ENCODE assay signal across 21 cellular contexts in genomic region chr20:49693435-49694171, GRCh38. TPM values are rescaled to one million over a fixed set of nuclear protein-coding genes. Genes with fewer than 3 reads are reported as not detected.
DNase-seq lines count a peak whose midpoint lies in the region; ATAC-seq and TF ChIP-seq lines count a peak whose summit lies in the region.
"Had no signal": no experiment of that assay in that cellular context is flagged by ENCODE, and none has a peak within 500 bp of the region (broad histone marks: within the 10 kb centered on the region; RNA-seq: fewer than 3 reads in every experiment).

No MANE protein-coding gene starts in this region.

- peaks cover 39% of the 10 kb centered on the region for H3K4me1 Mint-ChIP-seq in MCF 10A (ENCODE audit: insufficient read depth, unreplicated experiment)
- H3K4me1 Mint-ChIP-seq in naive thymus-derived CD8-positive, alpha-beta T cell, result peaks cover 10 to 59% (median 19%) of the 10 kb centered on the region in 4 donors

- no peaks in the 10 kb centered on the region for H3K4me1 ChIP-seq in breast epithelium
- H3K4me1 ChIP-seq in mammary epithelial cell (ENCODE audit: insufficient read depth, low read length), result peaks cover 57% of the 10 kb centered on the region
- H3K4me1 ChIP-seq in liver (ENCODE audit: control insufficient read depth in 4 of 4, insufficient read depth in 4 of 4, low read length in 3 of 4), result peaks cover 14 to 71% (median 45%) of the 10 kb centered on the region in 4 donors
- peaks cover 51% of the 10 kb centered on the region for H3K4me1 ChIP-seq in PC-3 (ENCODE audit: insufficient read depth, low read length)

- H3K79me2 ChIP-seq in mammary epithelial cell (ENCODE audit: insufficient read depth, low read length), result peaks cover 99% of the 10 kb centered on the region
- peaks cover 100% of the 10 kb centered on the region for H3K79me2 ChIP-seq in PC-3 (ENCODE audit: low read length)

- H3F3A ChIP-seq in PC-3 (ENCODE audit: low read length, unreplicated experiment), result no peaks in the 10 kb centered on the region

- no peaks in the 10 kb centered on the region for H3K36me3 ChIP-seq in breast epithelium
- H3K36me3 ChIP-seq in mammary epithelial cell (ENCODE audit: insufficient read depth, low read length), result no peaks in the 10 kb centered on the region
- H3K36me3 ChIP-seq in liver (ENCODE audit: control insufficient read depth in 4 of 4, insufficient read depth in 3 of 4, low read depth in 1 of 4, low read length in 3 of 4), result peaks cover 0 to 1% (median 0%) of the 10 kb centered on the region in 4 donors
- no peaks in the 10 kb centered on the region; the same call in 1 of the 2 replicates for H3K36me3 ChIP-seq in PC-3 (ENCODE audit: low read depth, low read length)
- H3K36me3 ChIP-seq: cardiac muscle cell, pancreas had no signal

- no peak for TF ChIP-seq RAD21 in liver (IDR thresholded peaks at IDR 0.05)

- no peak overlapping the region for H3K4me3 Mint-ChIP-seq in MCF 10A (ENCODE audit: unreplicated experiment)
- no peak overlapping the region for H3K4me3 Mint-ChIP-seq in naive thymus-derived CD8-positive, alpha-beta T cell
- H3K4me3 Mint-ChIP-seq: activated B cell treated with CpG ODN at 0.5 μM for 24 hours; activated CD8-positive, alpha-beta T cell treated with anti-CD3 and anti-CD28 coated beads, Interleukin-2, amount 10 ng/mL, durations not matched to agents 7 days and 5 days; activated T-helper 1 cell treated with anti-CD3 and anti-CD28 coated beads, Interleukin-12 subunit alpha, Interleukin-12 subunit beta, Interleukin-2, Interleukin-4 antibody, amounts not matched to agents 30 ng/mL and 10 ng/mL and 1 ng/mL, durations not matched to agents 14 hours and 24 hours and 36 hours had no signal

- H3K9me2 ChIP-seq in PC-3 (replicated peaks; ENCODE audit: low read length), result no peaks in the 10 kb centered on the region

- intact Hi-C loops in MCF 10A (cut with micrococcal nuclease), result no loop called here
- intact Hi-C loops in breast epithelium (cut with DNase I; ENCODE audit: low total_unique reads), result no loop called here
- intact Hi-C loops in mammary epithelial cell (cut with micrococcal nuclease), result loop anchor here (2.0 kb wide), 1 partner anchor 17 kb away; no protein-coding TSS in a partner anchor
- intact Hi-C loops in PC-3 (cut with micrococcal nuclease), result no loop called here

- H3K27ac ChIP-seq in breast epithelium (no peak overlapping the region), mammary epithelial cell (ENCODE audit: insufficient read depth, low read depth, low read length) (no peak overlapping the region), liver (ENCODE audit: low read depth in 1 of 2, low read length in 2 of 2) (peak overlapping the region; percentile 25 to 49), PC-3 (ENCODE audit: low read length) (no peak overlapping the region)
- H3K27ac ChIP-seq: 22Rv1, BLaER1, cardiac muscle cell had no signal

- ATAC-seq in PC-3 (no peak), HG02623 (IDR thresholded peaks at IDR 0.05; ENCODE audit: unreplicated experiment) (no peak)
- no peak for ATAC-seq in naive thymus-derived CD8-positive, alpha-beta T cell
- ATAC-seq: activated CD8-positive, alpha-beta T cell treated with anti-CD3 and anti-CD28 coated beads, Interleukin-2, amount 10 ng/mL, durations not matched to agents 7 days and 5 days; pancreas had no signal

- TF ChIP-seq CTCF in MCF 10A (IDR thresholded peaks at IDR 0.05; ENCODE audit: unreplicated experiment), result no peak
- TF ChIP-seq CTCF in breast epithelium (IDR thresholded peaks at IDR 0.05), result no peak
- no peak for TF ChIP-seq CTCF in mammary epithelial cell (conservative IDR thresholded peaks at IDR 0.05 in 1 of 2, IDR thresholded peaks at IDR 0.05 in 1 of 2; ENCODE audit: extremely low read depth in 1 of 2, insufficient read depth in 1 of 2, low read depth in 1 of 2, low read length in 2 of 2)
- no peak for TF ChIP-seq CTCF in liver (IDR thresholded peaks at IDR 0.05; ENCODE audit: low read depth, low read length, missing input control)
- no peak for TF ChIP-seq CTCF in PC-3 (conservative IDR thresholded peaks at IDR 0.05; ENCODE audit: low read depth, low read length)

- H3K27ac Mint-ChIP-seq in MCF 10A (ENCODE audit: low read depth, unreplicated experiment), result peak overlapping the region; percentile 8
- H3K27ac Mint-ChIP-seq in naive thymus-derived CD8-positive, alpha-beta T cell, result peak overlapping the region in 2 of 10 donors; percentile 16 to 17
- H3K27ac Mint-ChIP-seq: activated B cell treated with CpG ODN at 0.5 μM for 24 hours; activated CD8-positive, alpha-beta T cell treated with anti-CD3 and anti-CD28 coated beads, Interleukin-2, amount 10 ng/mL, durations not matched to agents 7 days and 5 days; activated T-helper 1 cell treated with anti-CD3 and anti-CD28 coated beads, Interleukin-12 subunit alpha, Interleukin-12 subunit beta, Interleukin-2, Interleukin-4 antibody, amounts not matched to agents 30 ng/mL and 10 ng/mL and 1 ng/mL, durations not matched to agents 14 hours and 24 hours and 36 hours had no signal

- CTCF ChIA-PET in MCF 10A (lab: Yijun Ruan, JAX), result interaction anchor here (0.6 to 1.4 kb wide), 9 partner anchors 11 to 429 kb away, joined by 3 to 7 read pairs (median 4); no protein-coding TSS in a partner anchor
- CTCF ChIA-PET in mammary epithelial cell (lab: Charles Lee; ENCODE audit: low non-redundant PET), result no interaction called here
- CTCF ChIA-PET in PC-3 (lab: Charles Lee), result no interaction called here

- no peak for TF ChIP-seq POLR2A in breast epithelium (IDR thresholded peaks at IDR 0.05)

- no peaks in the 10 kb centered on the region for H3K9me3 Mint-ChIP-seq in MCF 10A (ENCODE audit: unreplicated experiment)
- H3K9me3 Mint-ChIP-seq in naive thymus-derived CD8-positive, alpha-beta T cell, result no peaks in the 10 kb centered on the region
- H3K9me3 Mint-ChIP-seq: activated B cell treated with CpG ODN at 0.5 μM for 24 hours; activated T-helper 1 cell treated with anti-CD3 and anti-CD28 coated beads, Interleukin-12 subunit alpha, Interleukin-12 subunit beta, Interleukin-2, Interleukin-4 antibody, amounts not matched to agents 30 ng/mL and 10 ng/mL and 1 ng/mL, durations not matched to agents 14 hours and 24 hours and 36 hours had no signal

- H3K9me3 ChIP-seq in breast epithelium, result no peaks in the 10 kb centered on the region
- H3K9me3 ChIP-seq in mammary epithelial cell (replicated peaks; ENCODE audit: insufficient read depth, low read length), result no peaks in the 10 kb centered on the region
- H3K9me3 ChIP-seq in liver (ENCODE audit: control insufficient read depth in 4 of 4, low read length in 3 of 4), result no peaks in the 10 kb centered on the region
- H3K9me3 ChIP-seq in PC-3 (ENCODE audit: low read length), result no peaks in the 10 kb centered on the region
- H3K9me3 ChIP-seq: BLaER1, pancreas had no signal

- POLR2A ChIA-PET in MCF 10A (lab: Yijun Ruan, JAX) (interaction anchor here (0.6 to 8.0 kb wide), 17 partner anchors 10 to 417 kb away, joined by 3 to 71 read pairs (median 4); partner anchors contain the start of genes B4GALT5 and SLC9A8), PC-3 (lab: Charles Lee; ENCODE audit: unreplicated experiment) (no interaction called here)
- POLR2A ChIA-PET in naive thymus-derived CD8-positive, alpha-beta T cell (lab: Charles Lee), result interaction anchor here (0.6 kb wide), 1 partner anchor 47 kb away, joined by 6 read pairs; no protein-coding TSS in a partner anchor

- peak overlapping the region; percentile 16 for H3K4me2 ChIP-seq in mammary epithelial cell (ENCODE audit: insufficient read depth, low read depth, low read length)
- no peak overlapping the region for H3K4me2 ChIP-seq in PC-3 (ENCODE audit: low read length)

- H3K4me3 ChIP-seq in breast epithelium (no peak overlapping the region), mammary epithelial cell (replicated peaks in 1 of 3; ENCODE audit: insufficient read depth in 1 of 3, low read depth in 2 of 3, low read length in 3 of 3) (no peak overlapping the region), liver (ENCODE audit: low read depth in 1 of 3, low read length in 3 of 3) (no peak overlapping the region), PC-3 (ENCODE audit: low read length) (no peak overlapping the region)
- H3K4me3 ChIP-seq: BLaER1, cardiac muscle cell, pancreas had no signal

- H3K9ac ChIP-seq in mammary epithelial cell (ENCODE audit: insufficient read depth, low read length) (no peak overlapping the region), liver (ENCODE audit: low read depth in 1 of 2, low read length in 2 of 2) (no peak overlapping the region), PC-3 (ENCODE audit: low read length) (no peak overlapping the region)
- H3K9ac ChIP-seq: BLaER1 had no signal

- dilution Hi-C loops in mammary epithelial cell (cut with HindIII; ENCODE audit: low sequenced_read_pairs), result no loop called here

- H2AFZ ChIP-seq in mammary epithelial cell (ENCODE audit: low read depth, low read length) (no peak overlapping the region), PC-3 (ENCODE audit: low read length) (no peak overlapping the region)

- no peaks in the 10 kb centered on the region for H3K36me3 Mint-ChIP-seq in MCF 10A (ENCODE audit: insufficient read depth, unreplicated experiment)
- H3K36me3 Mint-ChIP-seq in naive thymus-derived CD8-positive, alpha-beta T cell, result peaks cover 0 to 2% (median 0%) of the 10 kb centered on the region in 3 donors

- H3K27me3 ChIP-seq in breast epithelium, result no peaks in the 10 kb centered on the region
- H3K27me3 ChIP-seq in mammary epithelial cell (ENCODE audit: insufficient read depth, low read length), result no peaks in the 10 kb centered on the region
- no peaks in the 10 kb centered on the region for H3K27me3 ChIP-seq in liver (ENCODE audit: control insufficient read depth in 4 of 4, insufficient read depth in 4 of 4, low read length in 3 of 4)
- no peaks in the 10 kb centered on the region for H3K27me3 ChIP-seq in PC-3 (ENCODE audit: low read length)
- H3K27me3 ChIP-seq: BLaER1, cardiac muscle cell, pancreas had no signal

- DNase-seq in MCF 10A (ENCODE audit: unreplicated experiment) (peak; percentile 35), breast epithelium (ENCODE audit: low spot score in 2 of 2) (no peak), mammary epithelial cell (peak; percentile 52), PC-3 (no peak), DMS 273 (lab: John Stamatoyannopoulos, UW; ENCODE audit: unreplicated experiment) (no peak)
- DNase-seq in naive thymus-derived CD8-positive, alpha-beta T cell, result no peak
- DNase-seq: activated B cell treated with CpG ODN at 0.5 μM for 24 hours; activated CD8-positive, alpha-beta T cell treated with anti-CD3 and anti-CD28 coated beads, Interleukin-2, amount 10 ng/mL, durations not matched to agents 7 days and 5 days; dermis blood vessel endothelial cell; DMS153; NCI-H146; NCI-H345; pancreas; SIG-M5; stimulated activated CD4-positive, alpha-beta T cell treated with anti-CD3 and anti-CD28 coated beads, Interleukin-4, amount 100 ng/mL, for 1 hour had no signal

- H4K20me1 ChIP-seq in mammary epithelial cell (ENCODE audit: insufficient read depth, low read length), result no peaks in the 10 kb centered on the region
- H4K20me1 ChIP-seq in PC-3 (ENCODE audit: low read length), result peaks cover 12% of the 10 kb centered on the region; the same call in 1 of the 2 replicates

- BruUV-seq in MCF 10A (replicated peaks; lab: Mats Ljungman, UMichigan) (no TSS peak), mammary epithelial cell (replicated peaks; lab: Mats Ljungman, UMichigan) (no TSS peak), PC-3 (replicated peaks; lab: Mats Ljungman, UMichigan) (no TSS peak)

- in situ Hi-C loops in mammary epithelial cell (cut with MboI; ENCODE audit: low sequenced_read_pairs in 2 of 2), result no loop called here

- no peaks in the 10 kb centered on the region for H3K27me3 Mint-ChIP-seq in MCF 10A (ENCODE audit: insufficient read depth, unreplicated experiment)
- H3K27me3 Mint-ChIP-seq in naive thymus-derived CD8-positive, alpha-beta T cell, result no peaks in the 10 kb centered on the region
- H3K27me3 Mint-ChIP-seq: activated B cell treated with CpG ODN at 0.5 μM for 24 hours had no signal

- WGBS in mammary epithelial cell (ENCODE audit: low coverage, missing lambda C conversion rate), result 51% methylated on average over 5 of the region's 5 CpGs
- WGBS in liver, result 83% methylated on average over 5 of the region's 5 CpGs

RNA-seq across cellular contexts. Expression of gene B4GALT5, which starts 20.1 kb away (rescaled TPM):
- 17.1 and 19.7 TPM in 2 replicates for total RNA-seq in MCF 10A (2022)
- total RNA-seq in breast epithelium, result 10 to 100 TPM; 16.8 to 33.8 (median 22.1) TPM
- 10 to 100 TPM; 22.7 to 22.8 TPM for total RNA-seq in mammary epithelial cell
- polyA plus RNA-seq in mammary epithelial cell, result 24.0 TPM
- 17.7 TPM for polyA minus RNA-seq in mammary epithelial cell
- total RNA-seq in liver, result 10 to 100 TPM; 14.1 to 28.2 TPM
- 10 to 100 TPM in 1 of 2 donors, 1 to 10 TPM in 1; 2.0 to 14.8 TPM for polyA plus RNA-seq in liver
- total RNA-seq in PC-3 (2014; rRNA removed), result 18.1 and 24.1 TPM in 2 replicates
- total RNA-seq in naive thymus-derived CD8-positive, alpha-beta T cell, result 1 to 10 TPM; 6.0 to 6.8 TPM
- 1 to 10 TPM in 1 of 3 donors, under 1 TPM in 2; 0.34 to 1.4 (median 0.73) TPM for polyA plus RNA-seq in naive thymus-derived CD8-positive, alpha-beta T cell

Comparison
In these comparisons a context has a peak if more than half of its experiments do, and no peak if none do; other contexts are left out.
1. DNase-seq: peak in MCF 10A (single experiment) and mammary epithelial cell (single experiment); none in breast epithelium (0 of 2), PC-3 (single experiment), naive thymus-derived CD8-positive, alpha-beta T cell (0 of 10) and DMS 273 (single experiment).
2. H3K27ac ChIP-seq: peak in liver (2 of 2); none in breast epithelium (0 of 2), mammary epithelial cell (single experiment) and PC-3 (single experiment).